19 cellular contexts compared by ENCODE assay signal in the genomic region with DNA sequence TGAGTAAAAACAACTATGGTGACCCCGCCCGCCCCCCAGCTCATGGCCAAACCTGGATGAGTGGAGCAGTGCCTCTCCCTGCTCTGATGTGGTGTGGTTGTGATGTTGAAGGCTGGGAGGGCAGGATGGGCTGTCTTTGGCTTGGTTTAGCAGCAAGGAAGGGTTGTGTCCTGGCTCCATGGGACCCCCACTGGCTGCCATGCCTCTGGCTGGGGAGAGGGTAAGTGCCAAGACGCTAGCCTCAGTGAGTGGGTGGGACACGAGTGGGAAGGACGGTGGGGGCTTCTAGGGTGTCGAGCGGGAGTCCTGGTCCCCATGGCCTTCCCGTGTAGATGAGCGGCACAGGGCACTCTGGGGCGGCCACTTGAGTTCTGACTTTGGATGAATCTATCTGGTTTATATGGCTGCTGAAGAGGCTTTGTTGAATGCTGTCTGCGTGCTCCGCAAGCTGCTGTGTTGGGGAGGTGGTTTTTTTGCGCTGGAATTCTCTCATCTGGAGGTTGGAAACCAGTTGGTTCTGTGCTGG. TPM values are rescaled to one million over a fixed set of nuclear protein-coding genes. Genes with fewer than 3 reads are reported as not detected.
DNase-seq lines count a peak whose midpoint lies in the region; ATAC-seq and TF ChIP-seq lines count a peak whose summit lies in the region.
"Had no signal": no experiment of that assay in that cellular context is flagged by ENCODE, and none has a peak within 500 bp of the region (broad histone marks: within the 10 kb centered on the region; RNA-seq: fewer than 3 reads in every experiment).

No MANE protein-coding gene starts in this region.

- no peak overlapping the region for H3K9ac ChIP-seq in HCT116 (ENCODE audit: low read length)

- TF ChIP-seq CTCF in HCT116 (IDR thresholded peaks at IDR 0.05 in 2 of 3, conservative IDR thresholded peaks at IDR 0.05 in 1 of 3; ENCODE audit: borderline replicate concordance in 1 of 3, insufficient read depth in 1 of 3, low read depth in 2 of 3, low read length in 2 of 3) (no peak), RWPE2 (IDR thresholded peaks at IDR 0.05; ENCODE audit: poor library complexity, severe bottlenecking) (no peak), glutamatergic neuron (IDR thresholded peaks at IDR 0.05; ENCODE audit: partially characterized antibody, unreplicated experiment) (no peak), gastrocnemius medialis (IDR thresholded peaks at IDR 0.05 in 4 of 5, conservative IDR thresholded peaks at IDR 0.05 in 1 of 5) (no peak), adrenal gland (IDR thresholded peaks at IDR 0.05) (no peak), Calu3 (IDR thresholded peaks at IDR 0.05; ENCODE audit: unreplicated experiment) (no peak), Caco-2 (IDR thresholded peaks at IDR 0.05; ENCODE audit: insufficient read depth in 1 of 2, low read depth in 1 of 2, low read length in 1 of 2, severe bottlenecking in 1 of 2, unreplicated experiment in 1 of 2) (no peak)

- DNase-seq in HCT116 (ENCODE audit: low read depth, low spot score): no peak
- no peak for DNase-seq in RWPE2 (ENCODE audit: low spot score)
- no peak for DNase-seq in glutamatergic neuron
- no peak for DNase-seq in gastrocnemius medialis
- no peak for DNase-seq in adrenal gland
- no peak for DNase-seq in SIG-M5 (lab: John Stamatoyannopoulos, UW)
- DNase-seq in Calu3: no peak
- no peak for DNase-seq in Caco-2
- DNase-seq: activated CD4-positive, alpha-beta T cell treated with anti-CD3 and anti-CD28 coated beads for 48 hours; foreskin keratinocyte; HCEC 1CT; NCI-H2107; NCI-H510A treated with DMSO at 0.1 percent for 48 hours; stimulated activated CD4-positive, alpha-beta T cell treated with anti-CD3 and anti-CD28 coated beads, Interleukin-4, amount 100 ng/mL, for 1 hour; stimulated activated naive CD8-positive, alpha-beta T cell treated with anti-CD3 and anti-CD28 coated beads, Interleukin-15, Interleukin-2, amounts not matched to agents 100 U/mL and 50 U/mL, for 24 hours had no signal

- H3K4me3 ChIP-seq in HCT116 (replicated peaks in 1 of 2; ENCODE audit: low read depth in 1 of 2, low read length in 2 of 2) (no peak overlapping the region), RWPE2 (ENCODE audit: severe bottlenecking) (no peak overlapping the region), gastrocnemius medialis (no peak overlapping the region), adrenal gland (no peak overlapping the region), Caco-2 (ENCODE audit: low read depth, low read length) (no peak overlapping the region)

- no peak for TF ChIP-seq RAD21 in HCT116 (IDR thresholded peaks at IDR 0.05; ENCODE audit: low read depth)

- peak overlapping the region; percentile 15 for H3K27ac Mint-ChIP-seq in glutamatergic neuron (ENCODE audit: unreplicated experiment)
- H3K27ac Mint-ChIP-seq in Calu3 (ENCODE audit: unreplicated experiment): no peak overlapping the region
- no peak overlapping the region for H3K27ac Mint-ChIP-seq in Caco-2 (ENCODE audit: unreplicated experiment)
- H3K27ac Mint-ChIP-seq: activated T-helper 17 cell treated with anti-CD3 and anti-CD28 coated beads, Interleukin-2, amount 50 U/mL, for 72 hours; dendritic cell treated with granulocyte-macrophage colony-stimulating factor and Interleukin-4, amounts not matched to agents 40 ng/mL and 50 ng/mL, for 4 days had no signal

- intact Hi-C loops in HCT116 (cut with micrococcal nuclease): loop anchor here (5.0 kb wide), 1 partner anchor 291 kb away; no protein-coding TSS in a partner anchor
- intact Hi-C loops in gastrocnemius medialis (cut with DNase I; ENCODE audit: low total_unique reads): loop anchor here (2.0 kb wide), 1 partner anchor 23 kb away; no protein-coding TSS in a partner anchor
- intact Hi-C loops in adrenal gland (cut with DNase I): no loop called here
- intact Hi-C loops in Calu3 (cut with micrococcal nuclease; ENCODE audit: unreplicated experiment): loop anchor here (5.0 kb wide), 1 partner anchor 36 kb away; no protein-coding TSS in a partner anchor
- intact Hi-C loops in Caco-2 (cut with micrococcal nuclease; ENCODE audit: unreplicated experiment): no loop called here

- no peak for ATAC-seq in HCT116
- no peak for ATAC-seq in RWPE2 (ENCODE audit: low read depth)
- ATAC-seq in gastrocnemius medialis: no peak
- ATAC-seq: activated T-helper 17 cell treated with anti-CD3 and anti-CD28 coated beads, Interleukin-2, amount 50 U/mL, for 72 hours; foreskin keratinocyte; natural killer cell treated with Interleukin-12 subunit alpha and Interleukin-12 subunit beta and Interleukin-15 and Interleukin-18, amount 100 ng/mL, for 72 hours; stimulated activated naive CD8-positive, alpha-beta T cell treated with anti-CD3 and anti-CD28 coated beads, Interleukin-15, Interleukin-2, amounts not matched to agents 100 U/mL and 50 U/mL, for 24 hours had no signal

- H3K9me3 ChIP-seq in HCT116 (ENCODE audit: control insufficient read depth in 1 of 2, insufficient read depth in 1 of 2, low read depth in 1 of 2, low read length in 2 of 2) (no peaks in the 10 kb centered on the region), RWPE2 (ENCODE audit: severe bottlenecking) (no peaks in the 10 kb centered on the region), gastrocnemius medialis (no peaks in the 10 kb centered on the region), adrenal gland (replicated peaks in 1 of 3) (no peaks in the 10 kb centered on the region), Caco-2 (no peaks in the 10 kb centered on the region)
- H3K9me3 ChIP-seq: tibial nerve had no signal

- CTCF ChIA-PET in HCT116 (lab: Charles Lee) (interaction anchor here (2.4 kb wide), 1 partner anchor 9 kb away, joined by 11 read pairs; no protein-coding TSS in a partner anchor), Calu3 (lab: Charles Lee) (interaction anchor here (0.7 to 1.2 kb wide), 3 partner anchors 10 to 18 kb away, joined by 3 read pairs; no protein-coding TSS in a partner anchor), Caco-2 (lab: Charles Lee) (interaction anchor here (0.6 to 0.7 kb wide), 2 partner anchors 27 to 156 kb away, joined by 3 read pairs; no protein-coding TSS in a partner anchor)

- in situ Hi-C loops in gastrocnemius medialis (cut with MboI; ENCODE audit: low sequenced_read_pairs in 4 of 4): loop anchor here in 1 of 4 donors (25.0 kb wide), 1 partner anchor 286 kb away; no protein-coding TSS in a partner anchor

- RAD21 ChIA-PET in HCT116 (lab: Charles Lee; ENCODE audit: low non-redundant PET in 1 of 2, low total read pairs in 2 of 2, uncharacterized antibody in 2 of 2, unreplicated experiment in 2 of 2): no interaction called here

- H3K27ac ChIP-seq in HCT116 (ENCODE audit: low read depth, low read length) (no peak overlapping the region), RWPE2 (ENCODE audit: poor library complexity, severe bottlenecking) (peak overlapping the region; percentile 89), gastrocnemius medialis (peak overlapping the region; percentile 77 to 88 (median 78)), adrenal gland (no peak overlapping the region)

- no peak overlapping the region for H3K4me2 ChIP-seq in HCT116 (ENCODE audit: low read length)

- H3K4me3 Mint-ChIP-seq in glutamatergic neuron (ENCODE audit: unreplicated experiment) (peak overlapping the region; percentile 82), Calu3 (ENCODE audit: low read depth, unreplicated experiment) (no peak overlapping the region), Caco-2 (ENCODE audit: unreplicated experiment) (no peak overlapping the region)
- H3K4me3 Mint-ChIP-seq: activated T-helper 17 cell treated with anti-CD3 and anti-CD28 coated beads, Interleukin-2, amount 50 U/mL, for 72 hours; dendritic cell treated with granulocyte-macrophage colony-stimulating factor and Interleukin-4, amounts not matched to agents 40 ng/mL and 50 ng/mL, for 4 days; natural killer cell treated with Interleukin-12 subunit alpha and Interleukin-12 subunit beta and Interleukin-15 and Interleukin-18, amount 100 ng/mL, for 72 hours had no signal

- H3K27me3 ChIP-seq in HCT116 (ENCODE audit: insufficient read depth, low read length) (no peaks in the 10 kb centered on the region), RWPE2 (ENCODE audit: insufficient read depth, poor library complexity, severe bottlenecking) (no peaks in the 10 kb centered on the region), gastrocnemius medialis (no peaks in the 10 kb centered on the region), adrenal gland (no peaks in the 10 kb centered on the region), Caco-2 (replicated peaks; ENCODE audit: control insufficient read depth, insufficient read depth, low read length) (no peaks in the 10 kb centered on the region)
- H3K27me3 ChIP-seq: foreskin keratinocyte, tibial nerve had no signal

- WGBS in adrenal gland, 4 donors: 91 to 97% (median 95%) methylated on average over 11 to 13 of the region's 13 CpGs

- BruUV-seq in HCT116 (replicated peaks; lab: Mats Ljungman, UMichigan) (TSS peak; percentile 22), Calu3 (replicated peaks; lab: Mats Ljungman, UMichigan) (no TSS peak), Caco-2 (replicated peaks; lab: Mats Ljungman, UMichigan) (no TSS peak)

- no peaks in the 10 kb centered on the region for H3K9me2 ChIP-seq in HCT116 (ENCODE audit: insufficient read depth)

- peaks cover 2 to 17% of the 10 kb centered on the region in 2 experiments; a peak in 3 of 4 replicates for H3K4me1 ChIP-seq in HCT116 (ENCODE audit: control insufficient read depth in 1 of 2, insufficient read depth in 2 of 2, low read length in 2 of 2)
- peaks cover 32% of the 10 kb centered on the region for H3K4me1 ChIP-seq in RWPE2 (ENCODE audit: insufficient read depth, poor library complexity, severe bottlenecking)
- peaks cover 43 to 51% of the 10 kb centered on the region in 2 donors for H3K4me1 ChIP-seq in gastrocnemius medialis
- H3K4me1 ChIP-seq in adrenal gland (replicated peaks in 1 of 2): peaks cover 11 to 19% of the 10 kb centered on the region in 2 donors
- peaks cover 9% of the 10 kb centered on the region; the same call in 1 of the 2 replicates for H3K4me1 ChIP-seq in Caco-2

- H3K27me3 Mint-ChIP-seq in glutamatergic neuron (ENCODE audit: unreplicated experiment): peaks cover 8% of the 10 kb centered on the region
- H3K27me3 Mint-ChIP-seq in Calu3 (ENCODE audit: unreplicated experiment): no peaks in the 10 kb centered on the region
- H3K27me3 Mint-ChIP-seq in Caco-2 (ENCODE audit: insufficient read depth, unreplicated experiment): no peaks in the 10 kb centered on the region

- H3K36me3 ChIP-seq in HCT116 (ENCODE audit: control insufficient read depth in 1 of 2, insufficient read depth in 2 of 2, low read length in 2 of 2) (no peaks in the 10 kb centered on the region), RWPE2 (ENCODE audit: low read depth) (no peaks in the 10 kb centered on the region; the same call in 1 of the 2 replicates), gastrocnemius medialis (no peaks in the 10 kb centered on the region), adrenal gland (replicated peaks in 1 of 2) (no peaks in the 10 kb centered on the region), Caco-2 (ENCODE audit: control insufficient read depth, insufficient read depth, low read length) (no peaks in the 10 kb centered on the region)
- H3K36me3 ChIP-seq: tibial nerve had no signal

- H3K79me2 ChIP-seq in HCT116 (ENCODE audit: insufficient read depth, low read length): peaks cover 34% of the 10 kb centered on the region; the same call in 1 of the 2 replicates

- peaks cover 15% of the 10 kb centered on the region; the same call in 1 of the 2 replicates for H4K20me1 ChIP-seq in HCT116 (ENCODE audit: insufficient read depth)

- H3K36me3 Mint-ChIP-seq in glutamatergic neuron (ENCODE audit: unreplicated experiment) (no peaks in the 10 kb centered on the region), Calu3 (ENCODE audit: insufficient read depth, unreplicated experiment) (peaks cover 17% of the 10 kb centered on the region), Caco-2 (ENCODE audit: insufficient read depth, unreplicated experiment) (no peaks in the 10 kb centered on the region)
- H3K36me3 Mint-ChIP-seq: natural killer cell treated with Interleukin-12 subunit alpha and Interleukin-12 subunit beta and Interleukin-15 and Interleukin-18, amount 100 ng/mL, for 72 hours had no signal

- H3K9me3 Mint-ChIP-seq in glutamatergic neuron (ENCODE audit: unreplicated experiment) (peaks cover 5% of the 10 kb centered on the region), Calu3 (ENCODE audit: low read depth, unreplicated experiment) (no peaks in the 10 kb centered on the region), Caco-2 (ENCODE audit: unreplicated experiment) (no peaks in the 10 kb centered on the region)
- H3K9me3 Mint-ChIP-seq: activated T-helper 17 cell treated with anti-CD3 and anti-CD28 coated beads, Interleukin-2, amount 50 U/mL, for 72 hours; dendritic cell treated with granulocyte-macrophage colony-stimulating factor and Interleukin-4, amounts not matched to agents 40 ng/mL and 50 ng/mL, for 4 days; natural killer cell treated with Interleukin-12 subunit alpha and Interleukin-12 subunit beta and Interleukin-15 and Interleukin-18, amount 100 ng/mL, for 72 hours had no signal

- no peak overlapping the region for H2AFZ ChIP-seq in HCT116 (ENCODE audit: low read depth, low read length, poor library complexity, severe bottlenecking)

- POLR2A ChIA-PET in HCT116 (lab: Charles Lee) (no interaction called here), Caco-2 (lab: Charles Lee) (no interaction called here)

- peaks cover 32% of the 10 kb centered on the region for H3K4me1 Mint-ChIP-seq in glutamatergic neuron (ENCODE audit: low read depth, unreplicated experiment)
- peaks cover 8% of the 10 kb centered on the region for H3K4me1 Mint-ChIP-seq in Calu3 (ENCODE audit: low read depth, unreplicated experiment)
- no peaks in the 10 kb centered on the region for H3K4me1 Mint-ChIP-seq in Caco-2 (ENCODE audit: low read depth, unreplicated experiment)
- H3K4me1 Mint-ChIP-seq: activated T-helper 17 cell treated with anti-CD3 and anti-CD28 coated beads, Interleukin-2, amount 50 U/mL, for 72 hours had no signal

- TF ChIP-seq POLR2A in HCT116 (IDR thresholded peaks at IDR 0.05; ENCODE audit: borderline replicate concordance, extremely low read depth, insufficient read depth, insufficient read length) (no peak), gastrocnemius medialis (IDR thresholded peaks at IDR 0.05) (no peak), adrenal gland (IDR thresholded peaks at IDR 0.05) (no peak)

RNA-seq across cellular contexts. Expression of gene DAB2IP, which starts 50.4 kb away (rescaled TPM):
- 31.0 TPM for total RNA-seq in HCT116 (2021; ENCODE audit: unreplicated experiment)
- polyA plus RNA-seq in HCT116 (2012): 15.1 and 18.9 TPM in 2 replicates
- total RNA-seq in glutamatergic neuron (ENCODE audit: unreplicated experiment): 32.9 TPM
- 10 to 100 TPM; 22.7 to 68.2 (median 37.4) TPM for total RNA-seq in gastrocnemius medialis
- 10 to 100 TPM; 38.3 to 52.2 (median 48.4) TPM for total RNA-seq in adrenal gland
- polyA plus RNA-seq in adrenal gland: 10 to 100 TPM; 13.2 to 47.7 (median 20.3) TPM
- 56.3 and 59.0 TPM in 2 replicates for total RNA-seq in Calu3 (2022)
- 18.0 and 26.0 TPM in 2 replicates for total RNA-seq in Caco-2 (2022)

Comparison
In these comparisons a context has a peak if more than half of its experiments do, and no peak if none do; other contexts are left out.
1. H3K27ac ChIP-seq: peak in RWPE2 (single experiment) and gastrocnemius medialis (4 of 4); none in HCT116 (single experiment) and adrenal gland (0 of 5).
2. intact Hi-C loops: an anchor here in HCT116 (5.0 kb wide), gastrocnemius medialis (2.0 kb wide) and Calu3 (5.0 kb wide); none called in adrenal gland and Caco-2.